In the genomic region with DNA sequence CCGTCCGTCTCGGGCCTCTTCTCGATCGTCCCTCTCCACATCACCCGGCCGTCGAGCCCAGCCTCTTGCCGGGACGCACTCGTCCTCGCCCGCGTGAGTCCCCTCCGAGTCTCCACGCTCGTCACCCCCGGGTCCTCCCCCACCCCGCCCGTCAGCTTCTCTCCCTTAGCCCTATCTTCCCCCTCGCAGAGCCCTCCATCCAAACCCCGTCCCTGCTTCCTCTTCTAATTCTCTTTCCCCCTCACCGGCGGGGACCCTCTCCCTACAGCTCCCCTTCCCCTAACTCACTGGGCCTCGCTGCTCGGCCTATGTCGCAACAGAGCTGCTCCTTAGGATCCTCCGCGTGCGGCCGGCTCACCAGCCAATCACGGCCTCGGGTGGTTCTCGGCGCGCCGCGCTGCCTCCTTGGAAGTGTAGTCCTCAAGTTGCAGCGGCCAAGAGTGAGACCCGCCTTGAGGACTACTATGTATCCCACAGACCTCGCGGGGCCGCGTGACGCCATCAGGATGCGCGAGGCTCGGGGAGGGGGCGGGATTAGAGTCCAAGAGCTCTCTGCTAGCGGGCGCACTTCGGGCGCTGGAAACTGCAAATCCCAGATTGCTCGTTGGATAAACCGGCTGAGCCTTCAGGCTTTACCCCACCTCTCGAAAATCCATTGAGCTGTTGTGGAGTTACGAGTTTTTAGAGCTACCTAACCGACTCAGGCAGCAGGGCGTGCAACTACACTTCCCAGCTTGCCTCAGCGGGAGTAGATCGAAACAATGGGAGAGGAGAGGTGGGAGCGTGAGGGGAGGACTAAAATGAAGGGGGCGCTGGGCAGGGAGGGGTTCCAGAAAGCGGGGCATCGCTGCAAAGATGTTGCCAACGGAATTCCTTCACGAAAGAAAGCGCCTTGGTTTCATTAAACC, we compare ENCODE assay signal across 8 cellular contexts. TPM values are rescaled to one million over a fixed set of nuclear protein-coding genes. Genes with fewer than 3 reads are reported as not detected.
DNase-seq lines count a peak whose midpoint lies in the region; ATAC-seq and TF ChIP-seq lines count a peak whose summit lies in the region.

Gene ABCF2 (minus strand): TSS at position 331 of the 908 bp plus-strand sequence. CDS start 747 bp downstream, outside the sequence.

- H3K27ac Mint-ChIP-seq in CD8-positive, alpha-beta T cell, result peak within 1 kb of the TSS; percentile 97

- peak within 1 kb of the TSS; percentile 84 for H3K4me3 ChIP-seq in CD8-positive, alpha-beta T cell (ENCODE audit: low read depth, low read length)
- H3K4me3 ChIP-seq in lung, result peak within 1 kb of the TSS; percentile 84

- peak; percentile 94 to 99 (median 98) for DNase-seq in CD8-positive, alpha-beta T cell
- peak; percentile 80 for DNase-seq in HS-27A (ENCODE audit: low read depth)
- DNase-seq in NK-92 (lab: John Stamatoyannopoulos, UW; ENCODE audit: unreplicated experiment), result peak; percentile 87
- peak; percentile 90 to 99 for DNase-seq in activated CD8-positive, alpha-beta memory T cell treated with anti-CD3 and anti-CD28 coated beads for 1 hour (ENCODE audit: extremely low read depth in 1 of 2, low read depth in 1 of 2)
- peak; percentile 99 for DNase-seq in effector CD4-positive, alpha-beta T cell
- DNase-seq in lung (ENCODE audit: low spot score), result peak; percentile 100
- DNase-seq in stimulated activated CD4-positive, alpha-beta T cell treated with anti-CD3 and anti-CD28 coated beads, TNF-alpha, amount 100 ng/mL, for 4 hours (ENCODE audit: low read depth in 3 of 3), result peak; percentile 94 to 97 (median 97)

- H3K9me3 ChIP-seq in CD8-positive, alpha-beta T cell (ENCODE audit: low read length), result no peaks in the 10 kb centered on the region
- no peaks in the 10 kb centered on the region for H3K9me3 ChIP-seq in lung (ENCODE audit: control insufficient read depth in 2 of 2, insufficient read depth in 1 of 2, low read length in 1 of 2)

- no peaks in the 10 kb centered on the region for H3K27me3 Mint-ChIP-seq in CD8-positive, alpha-beta T cell (ENCODE audit: low read depth)

- no peak for TF ChIP-seq CTCF in CD8-positive, alpha-beta T cell (IDR thresholded peaks at IDR 0.05)
- no peak for TF ChIP-seq CTCF in lung (IDR thresholded peaks at IDR 0.05; ENCODE audit: control extremely low read depth, extremely low read depth)

- peaks cover 43% of the 10 kb centered on the region for H3K36me3 Mint-ChIP-seq in CD8-positive, alpha-beta T cell

- peak; percentile 98 for ATAC-seq in CD8-positive, alpha-beta T cell
- ATAC-seq in GM19467 (IDR thresholded peaks at IDR 0.05; ENCODE audit: unreplicated experiment) (peak; percentile 100), lung (ENCODE audit: insufficient read depth, low FRiP score) (peak; percentile 99)

- peaks cover 48% of the 10 kb centered on the region for H3K4me1 Mint-ChIP-seq in CD8-positive, alpha-beta T cell (ENCODE audit: low read depth)

- H3K4me1 ChIP-seq in CD8-positive, alpha-beta T cell (ENCODE audit: insufficient read depth, low read length), result peaks cover 27% of the 10 kb centered on the region
- H3K4me1 ChIP-seq in lung (ENCODE audit: control insufficient read depth in 2 of 2, insufficient read depth in 2 of 2, low read length in 2 of 2), result peaks cover 8 to 9% of the 10 kb centered on the region in 2 donors

- peak within 1 kb of the TSS; percentile 100 for H3K4me3 Mint-ChIP-seq in CD8-positive, alpha-beta T cell

- H3K36me3 ChIP-seq in CD8-positive, alpha-beta T cell (ENCODE audit: insufficient read depth, low read length), result peaks cover 27% of the 10 kb centered on the region
- H3K36me3 ChIP-seq in lung (ENCODE audit: control insufficient read depth in 2 of 2, insufficient read depth in 2 of 2, low read length in 2 of 2), result peaks cover 16 to 19% of the 10 kb centered on the region in 2 donors

- H3K9me3 Mint-ChIP-seq in CD8-positive, alpha-beta T cell, result no peaks in the 10 kb centered on the region

- H3K27ac ChIP-seq in CD8-positive, alpha-beta T cell (ENCODE audit: low read depth, low read length), result peak within 1 kb of the TSS; percentile 67
- H3K27ac ChIP-seq in lung (ENCODE audit: low read depth in 1 of 2, low read length in 1 of 2), result peak within 1 kb of the TSS; percentile 58 to 95

- POLR2A ChIA-PET in CD8-positive, alpha-beta T cell (lab: Charles Lee), result interaction anchor here (0.7 to 2.5 kb wide), 10 partner anchors 9 to 143 kb away, joined by 3 to 16 read pairs (median 4); partner anchors contain the start of gene NUB1

- intact Hi-C loops in CD8-positive, alpha-beta T cell (cut with DNase I, micrococcal nuclease), result loop anchor here (1.0 to 10.0 kb wide), 10 partner anchors 17 to 1392 kb away; partner anchors contain the start of genes ZNF862 (in 2 of the 2), ABCB8 (in 1 of the 2), FASTK (in 1 of the 2) and NUB1 (in 1 of the 2)

- CTCF ChIA-PET in CD8-positive, alpha-beta T cell (lab: Charles Lee), result interaction anchor here (0.6 to 3.9 kb wide), 7 partner anchors 10 to 88 kb away, joined by 3 to 16 read pairs (median 4); no protein-coding TSS in a partner anchor

- H3K27me3 ChIP-seq in CD8-positive, alpha-beta T cell (ENCODE audit: insufficient read depth, low read length), result no peaks in the 10 kb centered on the region
- H3K27me3 ChIP-seq in lung (ENCODE audit: control insufficient read depth, insufficient read depth), result no peaks in the 10 kb centered on the region

- WGBS in lung, 2 donors, result 0 to 1% methylated on average over 68 of the region's 68 CpGs

RNA-seq across cellular contexts. Expression of gene ABCF2, which starts in this region (rescaled TPM):
- total RNA-seq in CD8-positive, alpha-beta T cell, result 10 to 100 TPM; 12.7 to 16.5 TPM
- total RNA-seq in lung, result 10 to 100 TPM; 13.2 to 36.2 TPM
- polyA plus RNA-seq in lung, result 10 to 100 TPM; 15.4 to 36.3 TPM

Comparison
In these comparisons a context has a peak if more than half of its experiments do, and no peak if none do; other contexts are left out.
1. Peak in every context shown above with its lines: DNase-seq, ATAC-seq, H3K4me3 ChIP-seq and H3K27ac ChIP-seq.